8 cellular contexts compared by ENCODE assay signal in the genomic region with DNA sequence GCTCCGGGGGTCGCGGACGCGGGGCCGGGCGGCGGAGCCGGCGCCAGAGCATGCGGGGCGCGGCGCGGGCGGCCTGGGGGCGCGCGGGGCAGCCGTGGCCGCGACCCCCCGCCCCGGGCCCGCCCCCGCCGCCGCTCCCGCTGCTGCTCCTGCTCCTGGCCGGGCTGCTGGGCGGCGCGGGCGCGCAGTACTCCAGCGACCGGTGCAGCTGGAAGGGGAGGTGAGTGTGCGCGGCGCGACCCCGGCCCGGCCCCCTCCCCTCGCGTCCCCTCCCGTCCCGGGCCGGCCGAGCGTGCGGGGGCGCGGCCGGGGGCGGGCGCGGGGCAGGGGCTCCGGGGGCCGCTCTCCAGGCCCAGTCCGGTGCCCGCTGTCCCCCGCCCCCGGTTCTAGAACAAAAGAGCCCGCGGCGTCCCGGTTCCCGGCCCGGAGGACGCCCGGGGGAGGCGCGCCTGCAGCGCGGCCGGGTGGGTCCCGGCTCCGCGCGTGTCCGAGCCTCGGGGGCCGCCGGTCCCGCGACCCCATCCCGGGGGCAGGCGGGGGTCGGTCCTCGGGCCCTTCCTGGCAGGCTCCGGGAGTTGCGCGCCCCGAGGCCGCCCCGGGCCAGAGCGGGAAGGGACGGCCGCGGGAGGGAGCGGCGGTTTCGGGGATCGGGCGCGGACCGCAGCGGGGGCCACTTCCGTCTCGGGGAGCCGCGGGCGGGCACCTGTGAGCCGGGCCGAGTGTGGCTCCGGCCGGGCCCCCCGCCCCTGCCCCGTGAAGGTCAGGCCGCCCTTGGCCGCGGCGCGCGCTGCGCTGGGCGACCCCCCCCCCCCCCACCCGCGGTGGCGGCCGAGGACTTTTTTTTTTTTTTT. TPM values are rescaled to one million over a fixed set of nuclear protein-coding genes. Genes with fewer than 3 reads are reported as not detected.
DNase-seq lines count a peak whose midpoint lies in the region; TF ChIP-seq lines count a peak whose summit lies in the region.

No MANE protein-coding gene starts in this region.

- H3K27ac ChIP-seq in SK-N-MC (no peak overlapping the region), iPS DF 6.9 (ENCODE audit: low read length) (no peak overlapping the region), thyroid gland (peak overlapping the region; percentile 84 to 94 (median 92))

- no peak for TF ChIP-seq CTCF in thyroid gland (IDR thresholded peaks at IDR 0.05)

- no peaks in the 10 kb centered on the region for H3K9me3 ChIP-seq in SK-N-MC (ENCODE audit: low read depth, low read length)
- no peaks in the 10 kb centered on the region for H3K9me3 ChIP-seq in iPS DF 6.9 (ENCODE audit: control insufficient read depth, insufficient read depth, low read length)
- H3K9me3 ChIP-seq in thyroid gland = no peaks in the 10 kb centered on the region

- H3K4me3 ChIP-seq in SK-N-MC = peak overlapping the region; percentile 75
- peak overlapping the region; percentile 63; the same call in 1 of the 2 replicates for H3K4me3 ChIP-seq in iPS DF 6.9 (ENCODE audit: low read length)
- peak overlapping the region in 2 of 3 donors; percentile 69 to 85 for H3K4me3 ChIP-seq in thyroid gland (replicated peaks in 1 of 3)

- WGBS in iPS DF 6.9 (ENCODE audit: insufficient coverage, insufficient read length) = no CpG with 5 or more reads among the region's 131 CpGs
- WGBS in thyroid gland, 2 donors = 1% methylated on average over 21 to 30 of the region's 131 CpGs

- H3K27me3 ChIP-seq in iPS DF 6.9 (ENCODE audit: control insufficient read depth, insufficient read depth, low read length) (peaks cover 6% of the 10 kb centered on the region; the same call in 1 of the 2 replicates), thyroid gland (no peaks in the 10 kb centered on the region)

- H3K36me3 ChIP-seq in SK-N-MC (ENCODE audit: insufficient read depth, low read length) (peaks cover under 1% of the 10 kb centered on the region; the same call in 1 of the 2 replicates), iPS DF 6.9 (ENCODE audit: control insufficient read depth, insufficient read depth, low read length) (no peaks in the 10 kb centered on the region; the same call in 1 of the 2 replicates), thyroid gland (peaks cover 1 to 3% of the 10 kb centered on the region in 2 donors)

- intact Hi-C loops in thyroid gland (cut with DNase I) = no loop called here

- H3K4me1 ChIP-seq in iPS DF 6.9 (ENCODE audit: control insufficient read depth, insufficient read depth, low read length) = peaks cover 18% of the 10 kb centered on the region
- peaks cover 45 to 75% of the 10 kb centered on the region in 2 donors for H3K4me1 ChIP-seq in thyroid gland

- H3K9ac ChIP-seq in SK-N-MC (ENCODE audit: insufficient read length) = peak overlapping the region; percentile 47

- DNase-seq in NCI-H748 (lab: John Stamatoyannopoulos, UW; ENCODE audit: unreplicated experiment) = peak; percentile 35
- no peak for DNase-seq in NCI-H748 treated with DMSO at 0.1 percent for 48 hours (lab: John Stamatoyannopoulos, UW)
- DNase-seq in SK-N-MC (ENCODE audit: low read depth, low spot score) = no peak
- no peak for DNase-seq in iPS DF 6.9 (ENCODE audit: low read depth, low spot score)
- no peak for DNase-seq in thyroid gland
- DNase-seq in activated CD4-positive, CD25-positive, alpha-beta regulatory T cell (lab: John Stamatoyannopoulos, UW) = no peak
- no peak for DNase-seq in HPDE6-E6E7 (ENCODE audit: extremely low spot score)
- no peak for DNase-seq in activated CD8-positive, alpha-beta memory T cell treated with anti-CD3 and anti-CD28 coated beads, Interleukin-2, amount 50 U/mL, for 48 hours

- peak in 1 of 2 donors; percentile 35 for TF ChIP-seq POLR2A in thyroid gland (IDR thresholded peaks at IDR 0.05)

RNA-seq across cellular contexts. Expression of a gene that starts 0.6 kb away (rescaled TPM):
- 10 to 100 TPM; 57.5 to 89.7 (median 73.3) TPM for total RNA-seq in thyroid gland

Comparison
In these comparisons a context has a peak if more than half of its experiments do, and no peak if none do; other contexts are left out.
1. H3K27ac ChIP-seq: peak in thyroid gland (3 of 3); none in SK-N-MC (single experiment) and iPS DF 6.9 (single experiment).
2. Peak in every context shown above with its lines, with median percentiles within 50 percentile points of each other: H3K4me3 ChIP-seq.